In genomic region chr3:162525052-162525451, GRCh38 we compare ENCODE assay signal across 14 cellular contexts.
A peak's percentile ranks its signal among the peaks of the same experiment; 100 is the strongest.
DNase-seq lines count a peak whose midpoint lies in the region; ATAC-seq, FAIRE-seq and TF ChIP-seq lines count a peak whose summit lies in the region.
"Had no signal": no experiment of that assay in that cellular context is flagged by ENCODE, and none has a peak within 500 bp of the region (broad histone marks: within the 10 kb centered on the region; RNA-seq: fewer than 3 reads in every experiment).

No MANE protein-coding gene starts in this region.

- DNase-seq in AG10803 (ENCODE audit: low read depth) (peak; percentile 99), RPMI7951 (ENCODE audit: low read depth) (peak; percentile 71), fibroblast of pulmonary artery (ENCODE audit: low read depth) (peak; percentile 93), osteocyte (ENCODE audit: extremely low spot score, unreplicated experiment) (no peak), Peyer's patch (no peak), GM12891 (ENCODE audit: insufficient read length, low spot score) (no peak), CD14-positive monocyte (ENCODE audit: low spot score) (no peak)
- DNase-seq: COR-L47, NCI-H1417 treated with DMSO at 0.1 percent for 48 hours, T-helper 17 cell had no signal

- H3K4me1 Mint-ChIP-seq in osteocyte (ENCODE audit: unreplicated experiment) (peaks cover 8% of the 10 kb centered on the region), CD14-positive monocyte (no peaks in the 10 kb centered on the region)
- H3K4me1 Mint-ChIP-seq: T-helper 17 cell had no signal

- H3K27me3 Mint-ChIP-seq in osteocyte (ENCODE audit: unreplicated experiment) (no peaks in the 10 kb centered on the region), CD14-positive monocyte (ENCODE audit: low read depth in 3 of 3) (peaks cover 0 to 1% (median 0%) of the 10 kb centered on the region in 3 donors)
- H3K27me3 Mint-ChIP-seq: stimulated activated naive CD8-positive, alpha-beta T cell treated with anti-CD3 and anti-CD28 coated beads, Interleukin-15, Interleukin-2, amounts not matched to agents 100 ng/mL and 50 ng/mL, for 24 hours; T-helper 17 cell had no signal

- H3K9me3 Mint-ChIP-seq in osteocyte (ENCODE audit: unreplicated experiment) (peaks cover 8% of the 10 kb centered on the region), CD14-positive monocyte (peaks cover 0 to 2% (median 0%) of the 10 kb centered on the region in 7 donors)

- H3K27ac ChIP-seq in Peyer's patch: peak overlapping the region in 1 of 4 donors; percentile 16
- H3K27ac ChIP-seq: ascending aorta had no signal

- H3K9me3 ChIP-seq in Peyer's patch: no peaks in the 10 kb centered on the region
- H3K9me3 ChIP-seq: ascending aorta had no signal

- H3K27me3 ChIP-seq in Peyer's patch: no peaks in the 10 kb centered on the region
- H3K27me3 ChIP-seq: ascending aorta had no signal

- no peak for TF ChIP-seq CTCF in AG10803 (conservative IDR thresholded peaks at IDR 0.05; ENCODE audit: low read length)
- TF ChIP-seq CTCF in fibroblast of pulmonary artery (IDR thresholded peaks at IDR 0.05; ENCODE audit: low read length, missing control alignments): no peak
- no peak for TF ChIP-seq CTCF in osteocyte (IDR thresholded peaks at IDR 0.05)
- no peak for TF ChIP-seq CTCF in Peyer's patch (IDR thresholded peaks at IDR 0.05)
- no peak for TF ChIP-seq CTCF in CD14-positive monocyte (IDR thresholded peaks at IDR 0.05)

- FAIRE-seq in GM12891 (lab: Jason Lieb, UNC): no peak

- H3K4me3 ChIP-seq in AG10803 (ENCODE audit: low read length): no peak overlapping the region
- no peak overlapping the region for H3K4me3 ChIP-seq in fibroblast of pulmonary artery (replicated peaks; ENCODE audit: low read depth, low read length)
- no peak overlapping the region for H3K4me3 ChIP-seq in Peyer's patch
- H3K4me3 ChIP-seq: ascending aorta had no signal

- ATAC-seq in GM19023 (IDR thresholded peaks at IDR 0.05; ENCODE audit: unreplicated experiment): no peak
- ATAC-seq: T-helper 17 cell had no signal

- intact Hi-C loops in CD14-positive monocyte (cut with micrococcal nuclease): no loop called here

- TF ChIP-seq POLR2A in Peyer's patch (IDR thresholded peaks at IDR 0.05): no peak
- TF ChIP-seq POLR2A in GM12891 (IDR thresholded peaks at IDR 0.05; ENCODE audit: low read depth, low read length): no peak

- no peak overlapping the region for H3K4me3 Mint-ChIP-seq in osteocyte (ENCODE audit: unreplicated experiment)
- no peak overlapping the region for H3K4me3 Mint-ChIP-seq in CD14-positive monocyte
- H3K4me3 Mint-ChIP-seq: mesothelial cell of epicardium; stimulated activated naive CD8-positive, alpha-beta T cell treated with anti-CD3 and anti-CD28 coated beads, Interleukin-15, Interleukin-2, amounts not matched to agents 100 ng/mL and 50 ng/mL, for 24 hours; T-helper 17 cell had no signal

- peak overlapping the region; percentile 10 for H3K27ac Mint-ChIP-seq in osteocyte (ENCODE audit: unreplicated experiment)
- H3K27ac Mint-ChIP-seq in CD14-positive monocyte: no peak overlapping the region
- H3K27ac Mint-ChIP-seq: mesothelial cell of epicardium; stimulated activated naive CD8-positive, alpha-beta T cell treated with anti-CD3 and anti-CD28 coated beads, Interleukin-15, Interleukin-2, amounts not matched to agents 100 ng/mL and 50 ng/mL, for 24 hours; T-helper 17 cell had no signal

- H3K36me3 Mint-ChIP-seq in osteocyte (ENCODE audit: unreplicated experiment): no peaks in the 10 kb centered on the region
- H3K36me3 Mint-ChIP-seq in CD14-positive monocyte: no peaks in the 10 kb centered on the region
- H3K36me3 Mint-ChIP-seq: mesothelial cell of epicardium had no signal

- no peaks in the 10 kb centered on the region for H3K4me1 ChIP-seq in Peyer's patch
- H3K4me1 ChIP-seq: ascending aorta had no signal

- H3K36me3 ChIP-seq in Peyer's patch: no peaks in the 10 kb centered on the region
- H3K36me3 ChIP-seq: ascending aorta had no signal

TF ChIP-seq in GM12891, 5 proteins besides CTCF, POLR2A, EP300 and RAD21:
- TF ChIP-seq POLR2AphosphoS5 (IDR thresholded peaks at IDR 0.05; ENCODE audit: low read depth, low read length) (no peak), TAF1 (IDR thresholded peaks at IDR 0.05; ENCODE audit: low read depth, low read length) (no peak), PAX5 (IDR thresholded peaks at IDR 0.05; ENCODE audit: insufficient read depth, low read length, severe bottlenecking) (no peak), POU2F2 (IDR thresholded peaks at IDR 0.05; ENCODE audit: low read depth, low read length) (no peak), SPI1 (IDR thresholded peaks at IDR 0.05; ENCODE audit: low read depth, low read length) (no peak)

Comparison
In these comparisons a context has a peak if more than half of its experiments do, and no peak if none do; other contexts are left out.
1. DNase-seq: peak in AG10803 (single experiment), RPMI7951 (single experiment) and fibroblast of pulmonary artery (single experiment); none in osteocyte (single experiment), Peyer's patch (0 of 3), GM12891 (single experiment) and CD14-positive monocyte (single experiment).